Comparison of ENCODE assay signal across 1 cellular context in the genomic region with DNA sequence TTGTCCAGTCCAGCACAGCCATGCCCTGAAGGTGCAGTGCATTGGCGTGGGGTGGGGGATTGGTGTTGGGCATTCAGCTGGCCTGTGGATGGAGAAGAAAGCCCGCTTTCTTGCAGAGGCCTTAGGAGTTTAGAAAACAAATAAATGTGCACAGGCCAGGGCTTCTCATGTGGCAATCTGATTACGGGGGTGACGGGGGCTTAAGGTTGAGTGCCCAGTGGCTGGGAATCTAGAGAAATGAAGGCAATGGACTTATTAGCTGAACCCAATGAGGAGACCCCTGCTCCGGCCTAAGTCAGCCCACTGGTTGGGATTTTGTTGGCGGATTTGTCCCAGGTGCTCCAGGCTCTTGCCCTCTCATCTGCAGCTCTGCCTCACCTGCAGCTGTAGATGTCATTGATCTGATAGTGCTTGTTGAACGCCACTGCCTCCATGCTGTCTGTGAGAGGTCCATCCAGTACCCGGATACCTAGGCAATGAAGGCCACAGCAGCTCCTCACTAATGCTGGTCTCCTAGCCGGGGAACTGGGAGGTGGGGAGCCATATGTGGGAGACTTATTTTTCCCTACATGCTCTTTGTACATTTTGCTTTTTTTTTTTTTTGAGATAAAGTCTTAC.
A peak's percentile ranks its signal among the peaks of the same experiment; 100 is the strongest.
TF ChIP-seq lines count a peak whose summit lies in the region.

No MANE protein-coding gene starts in this region.

TF ChIP-seq in K562, 482 proteins besides CTCF, POLR2A, EP300 and RAD21:
- 0 out of 2 replicates have a peak, but pooled peaks have one; percentile 19 for TF ChIP-seq RBFOX2 (IDR thresholded peaks at IDR 0.05; ENCODE audit: low read depth, low read length)
- TF ChIP-seq KDM5B (IDR thresholded peaks at IDR 0.05; ENCODE audit: insufficient replicate concordance, low read depth, low read length), result no peak
